ENCODE assay signal across 16 cellular contexts in the genomic region with DNA sequence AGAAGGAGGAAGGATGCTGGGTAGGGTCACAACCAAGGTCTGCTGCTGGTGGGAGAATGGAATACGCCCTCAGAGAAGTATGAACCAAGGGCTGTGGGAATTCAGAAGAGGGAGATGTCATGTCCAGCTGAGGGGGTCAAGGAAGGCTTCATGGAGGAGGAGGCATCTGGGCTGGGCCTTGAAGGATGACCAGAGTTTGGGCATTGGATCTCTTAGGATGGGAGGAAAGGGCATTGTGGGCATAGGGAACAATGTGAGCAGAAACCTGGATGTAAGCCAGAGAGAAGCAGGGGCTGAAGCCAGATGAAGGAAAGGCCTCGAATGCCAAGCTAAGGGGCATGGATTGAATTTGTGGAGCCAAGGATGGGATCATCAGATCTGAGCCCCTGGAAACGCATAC. TPM values are rescaled to one million over a fixed set of nuclear protein-coding genes. Genes with fewer than 3 reads are reported as not detected.
DNase-seq lines count a peak whose midpoint lies in the region; ATAC-seq and TF ChIP-seq lines count a peak whose summit lies in the region.
"Had no signal": no experiment of that assay in that cellular context is flagged by ENCODE, and none has a peak within 500 bp of the region (broad histone marks: within the 10 kb centered on the region; RNA-seq: fewer than 3 reads in every experiment).

No MANE protein-coding gene starts in this region.

- no peak overlapping the region for H2BK12ac ChIP-seq in H9 (ENCODE audit: insufficient read length, low read depth, low read length)

- no peak overlapping the region for H3T11ph ChIP-seq in H9 (ENCODE audit: low read length)

- WGBS in H9 (ENCODE audit: extremely low coverage, insufficient read length, low lambda C conversion rate): no CpG with 5 or more reads among the region's 3 CpGs
- no CpG with 5 or more reads among the region's 3 CpGs for WGBS in mesendoderm (ENCODE audit: extremely low coverage, insufficient coverage, low lambda C conversion rate)

- H3K4me1 Mint-ChIP-seq in H9: peaks cover 40 to 47% of the 10 kb centered on the region in 2 experiments
- peaks cover 5% of the 10 kb centered on the region for H3K4me1 Mint-ChIP-seq in stimulated activated memory B cell treated with anti-CD40 and anti-IgM and Interleukin-4, amounts not matched to agents 10 μg/mL and 1 μg/mL and 100 μg/mL, for 72 hours

- H3K36me3 Mint-ChIP-seq in H9 (ENCODE audit: insufficient read depth in 1 of 3, low read depth in 3 of 3): peaks cover 0 to 2% (median 0%) of the 10 kb centered on the region in 3 experiments; a peak in 2 of 7 replicates
- H3K36me3 Mint-ChIP-seq in stimulated activated memory B cell treated with anti-CD40 and anti-IgM and Interleukin-4, amounts not matched to agents 10 μg/mL and 1 μg/mL and 100 μg/mL, for 72 hours: peaks cover 4% of the 10 kb centered on the region
- H3K36me3 Mint-ChIP-seq: CD4-positive, alpha-beta memory T cell had no signal

- peaks cover 6% of the 10 kb centered on the region; the same call in 1 of the 2 replicates for H3K4me1 ChIP-seq in H9 (ENCODE audit: insufficient read depth, low read length)
- peaks cover 8% of the 10 kb centered on the region for H3K4me1 ChIP-seq in RWPE2 (ENCODE audit: insufficient read depth, poor library complexity, severe bottlenecking)
- H3K4me1 ChIP-seq in mesendoderm (ENCODE audit: control insufficient read depth, low read depth, low read length): peaks cover 3% of the 10 kb centered on the region

- H3K9me3 Mint-ChIP-seq in H9: peaks cover 0 to 2% of the 10 kb centered on the region in 2 experiments; a peak in 1 of 5 replicates
- H3K9me3 Mint-ChIP-seq in stimulated activated memory B cell treated with anti-CD40 and anti-IgM and Interleukin-4, amounts not matched to agents 10 μg/mL and 1 μg/mL and 100 μg/mL, for 72 hours: peaks cover 10% of the 10 kb centered on the region
- H3K9me3 Mint-ChIP-seq: CD4-positive, alpha-beta memory T cell had no signal

- no peak overlapping the region for H3K4ac ChIP-seq in H9 (ENCODE audit: low read depth, low read length)
- H3K4ac ChIP-seq in mesendoderm (ENCODE audit: low read depth, low read length): no peak overlapping the region

- H3K27me3 Mint-ChIP-seq in H9 (ENCODE audit: low read depth): no peaks in the 10 kb centered on the region
- peaks cover 53% of the 10 kb centered on the region for H3K27me3 Mint-ChIP-seq in stimulated activated memory B cell treated with anti-CD40 and anti-IgM and Interleukin-4, amounts not matched to agents 10 μg/mL and 1 μg/mL and 100 μg/mL, for 72 hours

- H4K20me1 ChIP-seq in H9 (ENCODE audit: control insufficient read depth, insufficient read depth, insufficient read length): no peaks in the 10 kb centered on the region

- H3K79me1 ChIP-seq in H9 (ENCODE audit: insufficient read depth, low read depth, low read length, poor library complexity, severe bottlenecking) (no peaks in the 10 kb centered on the region), mesendoderm (ENCODE audit: low read length) (no peaks in the 10 kb centered on the region)

- no peak overlapping the region for H2BK15ac ChIP-seq in H9 (ENCODE audit: low read depth, low read length)
- H2BK15ac ChIP-seq in mesendoderm (replicated peaks; ENCODE audit: low read depth): no peak overlapping the region

- no peak overlapping the region for H2BK20ac ChIP-seq in H9 (ENCODE audit: low read depth, low read length, poor library complexity, severe bottlenecking)

- H2AK5ac ChIP-seq in H9 (ENCODE audit: insufficient read length, low read length) (no peak overlapping the region), mesendoderm (ENCODE audit: low read length) (peak overlapping the region; percentile 55)

- DNase-seq in H9: peak; percentile 24
- peak; percentile 8 for DNase-seq in RWPE2 (ENCODE audit: low spot score)
- no peak for DNase-seq in mesendoderm
- DNase-seq in stimulated activated CD4-positive, alpha-beta T cell treated with anti-CD3 and anti-CD28 coated beads, Interleukin-1b, Interleukin-23, amount 100 ng/mL, for 48 hours: no peak
- DNase-seq in DMS79 treated with DMSO at 0.1 percent for 48 hours (lab: John Stamatoyannopoulos, UW): no peak
- no peak for DNase-seq in T1000 (lab: John Stamatoyannopoulos, UW)
- DNase-seq: CD4-positive, alpha-beta memory T cell; NCI-H1105 treated with DMSO at 0.1 percent for 48 hours; NCI-H1694 treated with DMSO at 0.1 percent for 48 hours; NCI-H2107; NCI-H2227 treated with DMSO at 0.1 percent for 48 hours; NCI-H524; SHP77 had no signal

- no peak for ATAC-seq in RWPE2 (ENCODE audit: low read depth)
- ATAC-seq in stimulated activated memory B cell treated with anti-CD40 and anti-IgM and Interleukin-4, amounts not matched to agents 10 μg/mL and 1 μg/mL and 100 μg/mL, for 72 hours: no peak
- ATAC-seq: SK-N-SH treated with all-trans-retinoic acid at 6 μM for 48 hours had no signal

- H3K79me2 ChIP-seq in H9 (ENCODE audit: insufficient read depth, low read length) (no peaks in the 10 kb centered on the region; the same call in 1 of the 2 replicates), mesendoderm (ENCODE audit: control insufficient read depth, insufficient read depth, low read length) (no peaks in the 10 kb centered on the region)

- H3K27ac ChIP-seq in H9 (ENCODE audit: insufficient read length, low read depth, low read length) (no peak overlapping the region), RWPE2 (ENCODE audit: poor library complexity, severe bottlenecking) (no peak overlapping the region), mesendoderm (ENCODE audit: low read depth, low read length) (no peak overlapping the region)
- H3K27ac ChIP-seq: Peyer's patch had no signal

- no peaks in the 10 kb centered on the region for H3K27me3 ChIP-seq in H9 (ENCODE audit: insufficient read depth, low read length)
- H3K27me3 ChIP-seq in RWPE2 (ENCODE audit: insufficient read depth, poor library complexity, severe bottlenecking): no peaks in the 10 kb centered on the region
- no peaks in the 10 kb centered on the region for H3K27me3 ChIP-seq in mesendoderm (ENCODE audit: insufficient read depth, low read length, poor library complexity)
- H3K27me3 ChIP-seq: Peyer's patch had no signal

- no peaks in the 10 kb centered on the region for H3K23me2 ChIP-seq in H9 (ENCODE audit: insufficient read length, low read depth, low read length, poor library complexity, severe bottlenecking)

- no peak overlapping the region for H4K91ac ChIP-seq in H9 (ENCODE audit: insufficient read length, low read depth, low read length)

- H4K8ac ChIP-seq in H9 (replicated peaks; ENCODE audit: insufficient read length, low read depth, low read length) (no peak overlapping the region), mesendoderm (ENCODE audit: low read depth, low read length) (no peak overlapping the region)

- H2BK120ac ChIP-seq in H9 (ENCODE audit: low read depth, low read length, poor library complexity, severe bottlenecking) (no peak overlapping the region), mesendoderm (ENCODE audit: low read depth, low read length) (no peak overlapping the region)

- H4K5ac ChIP-seq in H9 (ENCODE audit: insufficient read length, low read depth, low read length) (no peak overlapping the region), mesendoderm (ENCODE audit: low read length) (no peak overlapping the region)

- H3K56ac ChIP-seq in H9 (ENCODE audit: insufficient read length, low read depth, low read length) (no peak overlapping the region), mesendoderm (ENCODE audit: low read length) (peak overlapping the region; percentile 30)

- H3K23ac ChIP-seq in H9 (ENCODE audit: insufficient read length, low read depth, low read length): no peak overlapping the region
- no peak overlapping the region for H3K23ac ChIP-seq in mesendoderm (ENCODE audit: low read length)

- peak overlapping the region in 1 of 2 experiments; percentile 52; a peak in 1 of 5 replicates for H3K4me3 Mint-ChIP-seq in H9
- H3K4me3 Mint-ChIP-seq in stimulated activated memory B cell treated with anti-CD40 and anti-IgM and Interleukin-4, amounts not matched to agents 10 μg/mL and 1 μg/mL and 100 μg/mL, for 72 hours: no peak overlapping the region
- H3K4me3 Mint-ChIP-seq: CD4-positive, alpha-beta memory T cell had no signal

- H3K9ac ChIP-seq in H9 (ENCODE audit: extremely low read depth, insufficient read length, low read length) (no peak overlapping the region), mesendoderm (ENCODE audit: low read length) (no peak overlapping the region)

- H3K9me3 ChIP-seq in H9 (ENCODE audit: control insufficient read depth, low read depth, low read length) (no peaks in the 10 kb centered on the region), RWPE2 (ENCODE audit: severe bottlenecking) (no peaks in the 10 kb centered on the region)
- H3K9me3 ChIP-seq: Peyer's patch had no signal

- no peak overlapping the region for H2AFZ ChIP-seq in H9 (ENCODE audit: low read length)

- TF ChIP-seq CTCF in H9 (conservative IDR thresholded peaks at IDR 0.05) (no peak), RWPE2 (IDR thresholded peaks at IDR 0.05; ENCODE audit: poor library complexity, severe bottlenecking) (no peak)

- H3K14ac ChIP-seq in H9 (ENCODE audit: insufficient read depth, low read length): no peak overlapping the region

- no peak overlapping the region for H2BK5ac ChIP-seq in H9 (ENCODE audit: insufficient read length, low read length)
- H2BK5ac ChIP-seq in mesendoderm (ENCODE audit: low read length): no peak overlapping the region

- H3K18ac ChIP-seq in H9 (ENCODE audit: insufficient read length, low read depth, low read length) (no peak overlapping the region), mesendoderm (ENCODE audit: low read length) (no peak overlapping the region)

- H3K36me3 ChIP-seq in RWPE2 (ENCODE audit: low read depth) (no peaks in the 10 kb centered on the region), mesendoderm (ENCODE audit: control insufficient read depth, insufficient read depth, low read length) (no peaks in the 10 kb centered on the region)
- H3K36me3 ChIP-seq: Peyer's patch had no signal

- H3K4me2 ChIP-seq in H9 (ENCODE audit: insufficient read depth, insufficient read length, low read length) (no peak overlapping the region), mesendoderm (ENCODE audit: low read length) (no peak overlapping the region)

- no peak overlapping the region for H3K4me3 ChIP-seq in RWPE2 (ENCODE audit: severe bottlenecking)
- H3K4me3 ChIP-seq in mesendoderm (ENCODE audit: low read length): no peak overlapping the region
- H3K4me3 ChIP-seq: Peyer's patch had no signal

- peak overlapping the region in 2 of 3 experiments; percentile 4 to 13; a peak in 3 of 7 replicates for H3K27ac Mint-ChIP-seq in H9
- H3K27ac Mint-ChIP-seq in stimulated activated memory B cell treated with anti-CD40 and anti-IgM and Interleukin-4, amounts not matched to agents 10 μg/mL and 1 μg/mL and 100 μg/mL, for 72 hours: peak overlapping the region; percentile 9
- H3K27ac Mint-ChIP-seq: CD4-positive, alpha-beta memory T cell had no signal

RNA-seq across cellular contexts. Expression of a gene that starts 49.2 kb away (rescaled TPM):
- 7.6 and 7.8 TPM in 2 replicates for total RNA-seq in H9 (2021)
- polyA plus RNA-seq in mesendoderm (2013, experiment 1 of 2): 1.6 TPM
- 2.0 TPM for polyA plus RNA-seq in mesendoderm (2013, experiment 2 of 2)

Comparison
In these comparisons a context has a peak if more than half of its experiments do, and no peak if none do; other contexts are left out.
1. DNase-seq: peak in H9 (single experiment) and RWPE2 (single experiment); none in mesendoderm (single experiment), stimulated activated CD4-positive, alpha-beta T cell treated with anti-CD3 and anti-CD28 coated beads, Interleukin-1b, Interleukin-23, amount 100 ng/mL, for 48 hours (single experiment), DMS79 treated with DMSO at 0.1 percent for 48 hours (single experiment) and T1000 (single experiment).